In the genomic region with DNA sequence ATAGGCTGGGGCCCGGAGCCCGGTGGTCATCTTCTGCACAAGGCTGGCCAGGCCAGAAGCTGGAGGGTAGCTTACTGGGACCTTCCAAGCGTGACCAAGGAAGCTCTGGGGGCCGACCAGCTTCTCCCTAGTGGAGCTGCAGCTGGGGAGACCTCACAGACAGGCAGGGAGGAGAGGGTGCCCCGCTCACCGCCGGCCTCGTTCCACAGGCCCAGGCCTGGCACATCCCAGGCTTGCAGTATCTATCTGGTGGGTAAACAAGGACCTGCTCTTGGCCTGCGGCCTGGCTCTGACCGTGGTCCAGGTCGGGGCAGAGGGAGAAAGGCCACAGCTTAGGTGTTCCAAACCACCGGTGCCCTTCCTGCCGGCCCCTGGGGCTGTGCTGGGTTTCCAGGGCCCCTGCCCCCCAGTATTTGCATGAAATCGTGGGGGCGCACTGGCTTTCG, we compare ENCODE assay signal across 9 cellular contexts. TPM values are rescaled to one million over a fixed set of nuclear protein-coding genes. Genes with fewer than 3 reads are reported as not detected.
DNase-seq lines count a peak whose midpoint lies in the region; ATAC-seq and TF ChIP-seq lines count a peak whose summit lies in the region.
"Had no signal": no experiment of that assay in that cellular context is flagged by ENCODE, and none has a peak within 500 bp of the region (broad histone marks: within the 10 kb centered on the region; RNA-seq: fewer than 3 reads in every experiment).

No MANE protein-coding gene starts in this region.

- ATAC-seq in upper lobe of right lung (no peak), GM18909 (IDR thresholded peaks at IDR 0.05; ENCODE audit: poor library complexity, unreplicated experiment) (no peak)

- H3K27ac Mint-ChIP-seq in activated CD4-positive, alpha-beta memory T cell treated with anti-CD3 and anti-CD28 coated beads for 36 hours: no peak overlapping the region
- H3K27ac Mint-ChIP-seq in activated CD4-positive, alpha-beta memory T cell treated with anti-CD3 and anti-CD28 coated beads, Interleukin-2, amount 10 ng/mL, durations not matched to agents 7 days and 5 days: no peak overlapping the region
- no peak overlapping the region for H3K27ac Mint-ChIP-seq in activated T-cell treated with anti-CD3 and anti-CD28 coated beads, Interleukin-2, amount 50 U/mL, for 24 hours

- H3K9ac ChIP-seq in liver (ENCODE audit: low read depth in 1 of 2, low read length in 2 of 2): peak overlapping the region; percentile 47

- no peaks in the 10 kb centered on the region for H3K36me3 ChIP-seq in liver (ENCODE audit: control insufficient read depth in 4 of 4, insufficient read depth in 3 of 4, low read depth in 1 of 4, low read length in 3 of 4)
- H3K36me3 ChIP-seq in upper lobe of right lung: no peaks in the 10 kb centered on the region

- no peaks in the 10 kb centered on the region for H3K9me3 Mint-ChIP-seq in activated CD4-positive, alpha-beta memory T cell treated with anti-CD3 and anti-CD28 coated beads for 36 hours
- H3K9me3 Mint-ChIP-seq in activated CD4-positive, alpha-beta memory T cell treated with anti-CD3 and anti-CD28 coated beads, Interleukin-2, amount 10 ng/mL, durations not matched to agents 7 days and 5 days: no peaks in the 10 kb centered on the region
- H3K9me3 Mint-ChIP-seq in activated T-cell treated with anti-CD3 and anti-CD28 coated beads, Interleukin-2, amount 50 U/mL, for 24 hours: no peaks in the 10 kb centered on the region

- peak overlapping the region in 1 of 3 donors; percentile 7 for H3K4me3 ChIP-seq in liver (ENCODE audit: low read depth in 1 of 3, low read length in 3 of 3)
- no peak overlapping the region for H3K4me3 ChIP-seq in upper lobe of right lung

- H3K4me1 Mint-ChIP-seq in activated CD4-positive, alpha-beta memory T cell treated with anti-CD3 and anti-CD28 coated beads for 36 hours (ENCODE audit: low read depth): peaks cover 5% of the 10 kb centered on the region
- peaks cover 9% of the 10 kb centered on the region for H3K4me1 Mint-ChIP-seq in activated CD4-positive, alpha-beta memory T cell treated with anti-CD3 and anti-CD28 coated beads, Interleukin-2, amount 10 ng/mL, durations not matched to agents 7 days and 5 days
- H3K4me1 Mint-ChIP-seq in activated T-cell treated with anti-CD3 and anti-CD28 coated beads, Interleukin-2, amount 50 U/mL, for 24 hours (ENCODE audit: low read depth): peaks cover 12% of the 10 kb centered on the region

- TF ChIP-seq CTCF in liver (IDR thresholded peaks at IDR 0.05; ENCODE audit: low read depth, low read length, missing input control): no peak
- TF ChIP-seq CTCF in upper lobe of right lung (IDR thresholded peaks at IDR 0.05): no peak

- peak in 1 of 2 donors; percentile 56 for TF ChIP-seq RAD21 in liver (IDR thresholded peaks at IDR 0.05)

- intact Hi-C loops in activated CD4-positive, alpha-beta memory T cell treated with anti-CD3 and anti-CD28 coated beads for 36 hours (cut with micrococcal nuclease): loop anchor here (10.0 kb wide), 1 partner anchor 686 kb away; a partner anchor contains a TSS
- intact Hi-C loops in upper lobe of right lung (cut with DNase I): no loop called here

- H3K36me3 Mint-ChIP-seq in activated CD4-positive, alpha-beta memory T cell treated with anti-CD3 and anti-CD28 coated beads for 36 hours: no peaks in the 10 kb centered on the region
- no peaks in the 10 kb centered on the region for H3K36me3 Mint-ChIP-seq in activated CD4-positive, alpha-beta memory T cell treated with anti-CD3 and anti-CD28 coated beads, Interleukin-2, amount 10 ng/mL, durations not matched to agents 7 days and 5 days (ENCODE audit: low read depth)
- no peaks in the 10 kb centered on the region for H3K36me3 Mint-ChIP-seq in activated T-cell treated with anti-CD3 and anti-CD28 coated beads, Interleukin-2, amount 50 U/mL, for 24 hours (ENCODE audit: low read depth)

- H3K4me1 ChIP-seq in liver (ENCODE audit: control insufficient read depth in 4 of 4, insufficient read depth in 4 of 4, low read length in 3 of 4) (peaks cover 28 to 63% (median 38%) of the 10 kb centered on the region in 4 donors), upper lobe of right lung (peaks cover 30% of the 10 kb centered on the region)

- POLR2A ChIA-PET in activated CD4-positive, alpha-beta memory T cell treated with anti-CD3 and anti-CD28 coated beads for 36 hours (lab: Charles Lee): no interaction called here
- POLR2A ChIA-PET in activated CD4-positive, alpha-beta memory T cell treated with anti-CD3 and anti-CD28 coated beads, Interleukin-2, amount 10 ng/mL, durations not matched to agents 7 days and 5 days (lab: Charles Lee): no interaction called here

- peak; percentile 9 for DNase-seq in activated CD4-positive, alpha-beta memory T cell treated with anti-CD3 and anti-CD28 coated beads for 36 hours
- no peak for DNase-seq in activated CD4-positive, alpha-beta memory T cell treated with anti-CD3 and anti-CD28 coated beads, Interleukin-2, amount 10 ng/mL, durations not matched to agents 7 days and 5 days
- DNase-seq in activated T-cell treated with anti-CD3 and anti-CD28 coated beads, Interleukin-2, amount 50 U/mL, for 24 hours: peak; percentile 42
- DNase-seq in upper lobe of right lung: peak; percentile 47
- DNase-seq in NCI-H774 (lab: John Stamatoyannopoulos, UW): no peak
- no peak for DNase-seq in NCI-H1694 (lab: John Stamatoyannopoulos, UW)
- DNase-seq: C1 segment of cervical spinal cord had no signal

- H3K27me3 ChIP-seq in liver (ENCODE audit: control insufficient read depth in 4 of 4, insufficient read depth in 4 of 4, low read length in 3 of 4) (no peaks in the 10 kb centered on the region), upper lobe of right lung (peaks cover 90% of the 10 kb centered on the region)

- CTCF ChIA-PET in activated CD4-positive, alpha-beta memory T cell treated with anti-CD3 and anti-CD28 coated beads for 36 hours (lab: Charles Lee): interaction anchor here (0.6 kb wide), 1 partner anchor 88 kb away, joined by 5 read pairs; no protein-coding TSS in a partner anchor
- CTCF ChIA-PET in activated CD4-positive, alpha-beta memory T cell treated with anti-CD3 and anti-CD28 coated beads, Interleukin-2, amount 10 ng/mL, durations not matched to agents 7 days and 5 days (lab: Charles Lee): no interaction called here

- no peak overlapping the region for H3K4me3 Mint-ChIP-seq in activated CD4-positive, alpha-beta memory T cell treated with anti-CD3 and anti-CD28 coated beads for 36 hours
- no peak overlapping the region for H3K4me3 Mint-ChIP-seq in activated CD4-positive, alpha-beta memory T cell treated with anti-CD3 and anti-CD28 coated beads, Interleukin-2, amount 10 ng/mL, durations not matched to agents 7 days and 5 days
- no peak overlapping the region for H3K4me3 Mint-ChIP-seq in activated T-cell treated with anti-CD3 and anti-CD28 coated beads, Interleukin-2, amount 50 U/mL, for 24 hours

- H3K27me3 Mint-ChIP-seq in activated CD4-positive, alpha-beta memory T cell treated with anti-CD3 and anti-CD28 coated beads for 36 hours: peaks cover 27% of the 10 kb centered on the region
- peaks cover 32% of the 10 kb centered on the region for H3K27me3 Mint-ChIP-seq in activated CD4-positive, alpha-beta memory T cell treated with anti-CD3 and anti-CD28 coated beads, Interleukin-2, amount 10 ng/mL, durations not matched to agents 7 days and 5 days
- H3K27me3 Mint-ChIP-seq in activated T-cell treated with anti-CD3 and anti-CD28 coated beads, Interleukin-2, amount 50 U/mL, for 24 hours: peaks cover 44% of the 10 kb centered on the region

- no peaks in the 10 kb centered on the region for H3K9me3 ChIP-seq in liver (ENCODE audit: control insufficient read depth in 4 of 4, low read length in 3 of 4)
- H3K9me3 ChIP-seq in upper lobe of right lung: no peaks in the 10 kb centered on the region

- peak overlapping the region; percentile 82 to 85 for H3K27ac ChIP-seq in liver (ENCODE audit: low read depth in 1 of 2, low read length in 2 of 2)
- H3K27ac ChIP-seq in upper lobe of right lung: no peak overlapping the region

- 24% methylated on average over 16 of the region's 16 CpGs for WGBS in liver

TF ChIP-seq in liver, 16 proteins besides CTCF, POLR2A, EP300 and RAD21 (continues in another document):
- TF ChIP-seq RXRA (IDR thresholded peaks at IDR 0.05): peak; percentile 40 to 86
- TF ChIP-seq YY1 (IDR thresholded peaks at IDR 0.05): peak; percentile 77
- TF ChIP-seq, protein P1, sequence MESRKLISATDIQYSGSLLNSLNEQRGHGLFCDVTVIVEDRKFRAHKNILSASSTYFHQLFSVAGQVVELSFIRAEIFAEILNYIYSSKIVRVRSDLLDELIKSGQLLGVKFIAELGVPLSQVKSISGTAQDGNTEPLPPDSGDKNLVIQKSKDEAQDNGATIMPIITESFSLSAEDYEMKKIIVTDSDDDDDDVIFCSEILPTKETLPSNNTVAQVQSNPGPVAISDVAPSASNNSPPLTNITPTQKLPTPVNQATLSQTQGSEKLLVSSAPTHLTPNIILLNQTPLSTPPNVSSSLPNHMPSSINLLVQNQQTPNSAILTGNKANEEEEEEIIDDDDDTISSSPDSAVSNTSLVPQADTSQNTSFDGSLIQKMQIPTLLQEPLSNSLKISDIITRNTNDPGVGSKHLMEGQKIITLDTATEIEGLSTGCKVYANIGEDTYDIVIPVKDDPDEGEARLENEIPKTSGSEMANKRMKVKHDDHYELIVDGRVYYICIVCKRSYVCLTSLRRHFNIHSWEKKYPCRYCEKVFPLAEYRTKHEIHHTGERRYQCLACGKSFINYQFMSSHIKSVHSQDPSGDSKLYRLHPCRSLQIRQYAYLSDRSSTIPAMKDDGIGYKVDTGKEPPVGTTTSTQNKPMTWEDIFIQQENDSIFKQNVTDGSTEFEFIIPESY (IDR thresholded peaks at IDR 0.05): no peak
- peak; percentile 65 for TF ChIP-seq SP1 (IDR thresholded peaks at IDR 0.05)
- no peak for TF ChIP-seq GABPA (IDR thresholded peaks at IDR 0.05 in 1 of 2, conservative IDR thresholded peaks at IDR 0.05 in 1 of 2)
- no peak for TF ChIP-seq NR2F2 (IDR thresholded peaks at IDR 0.05)
- peak; percentile 75 to 90 for TF ChIP-seq HNF4A (conservative IDR thresholded peaks at IDR 0.05)
- peak; percentile 17 for TF ChIP-seq HNF4G (IDR thresholded peaks at IDR 0.05)
- TF ChIP-seq, protein P2, sequence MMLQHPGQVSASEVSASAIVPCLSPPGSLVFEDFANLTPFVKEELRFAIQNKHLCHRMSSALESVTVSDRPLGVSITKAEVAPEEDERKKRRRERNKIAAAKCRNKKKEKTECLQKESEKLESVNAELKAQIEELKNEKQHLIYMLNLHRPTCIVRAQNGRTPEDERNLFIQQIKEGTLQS (IDR thresholded peaks at IDR 0.05): no peak
- TF ChIP-seq, protein P3, sequence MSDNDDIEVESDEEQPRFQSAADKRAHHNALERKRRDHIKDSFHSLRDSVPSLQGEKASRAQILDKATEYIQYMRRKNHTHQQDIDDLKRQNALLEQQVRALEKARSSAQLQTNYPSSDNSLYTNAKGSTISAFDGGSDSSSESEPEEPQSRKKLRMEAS (IDR thresholded peaks at IDR 0.05): no peak
- TF ChIP-seq FOXA2 (IDR thresholded peaks at IDR 0.05): peak; percentile 96

RNA-seq across cellular contexts. Expression of a gene that starts 1.6 kb away (rescaled TPM):
- under 1 TPM; 0.10 to 0.12 TPM for total RNA-seq in activated CD4-positive, alpha-beta memory T cell treated with anti-CD3 and anti-CD28 coated beads for 36 hours
- under 1 TPM in 1 of 2 experiments, not detected in 1; 0.08 TPM for total RNA-seq in activated CD4-positive, alpha-beta memory T cell treated with anti-CD3 and anti-CD28 coated beads, Interleukin-2, amount 10 ng/mL, durations not matched to agents 7 days and 5 days
- total RNA-seq in liver (1 to 10 TPM; 3.3 to 3.4 TPM), upper lobe of right lung (4.3 TPM)
- polyA plus RNA-seq in liver: 1 to 10 TPM in 1 of 2 donors, under 1 TPM in 1; 0.43 to 3.5 TPM

Comparison
In these comparisons a context has a peak if more than half of its experiments do, and no peak if none do; other contexts are left out.
1. DNase-seq: peak in activated CD4-positive, alpha-beta memory T cell treated with anti-CD3 and anti-CD28 coated beads for 36 hours (single experiment), activated T-cell treated with anti-CD3 and anti-CD28 coated beads, Interleukin-2, amount 50 U/mL, for 24 hours (single experiment) and upper lobe of right lung (single experiment); none in activated CD4-positive, alpha-beta memory T cell treated with anti-CD3 and anti-CD28 coated beads, Interleukin-2, amount 10 ng/mL, durations not matched to agents 7 days and 5 days (single experiment), NCI-H774 (single experiment) and NCI-H1694 (single experiment).